Comparison of ENCODE assay signal across 11 cellular contexts in the genomic region with DNA sequence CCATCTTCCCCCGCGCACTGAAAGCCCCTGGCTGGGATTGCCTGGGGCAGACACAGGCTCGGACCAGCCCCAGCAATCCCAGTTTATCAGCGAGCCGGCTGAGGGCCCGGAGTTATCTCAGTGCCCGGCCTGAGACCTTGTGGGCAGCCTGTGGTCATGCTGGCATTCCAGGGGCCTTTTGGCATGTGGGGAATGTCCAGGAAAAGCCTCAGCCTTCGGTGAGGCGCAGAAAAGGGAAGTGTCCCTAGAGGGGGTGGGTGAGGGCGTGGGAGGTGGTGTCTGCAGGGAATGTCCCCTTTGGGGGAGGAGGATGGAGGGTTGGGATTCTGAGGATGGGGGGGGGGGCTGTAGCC. TPM values are rescaled to one million over a fixed set of nuclear protein-coding genes. Genes with fewer than 3 reads are reported as not detected.
A peak's percentile ranks its signal among the peaks of the same experiment; 100 is the strongest.
DNase-seq lines count a peak whose midpoint lies in the region; ATAC-seq and TF ChIP-seq lines count a peak whose summit lies in the region.
"Had no signal": no experiment of that assay in that cellular context is flagged by ENCODE, and none has a peak within 500 bp of the region (broad histone marks: within the 10 kb centered on the region; RNA-seq: fewer than 3 reads in every experiment).

No MANE protein-coding gene starts in this region.

- peaks cover 34% of the 10 kb centered on the region for H3K36me3 Mint-ChIP-seq in Caco-2 (ENCODE audit: insufficient read depth, unreplicated experiment)
- H3K36me3 Mint-ChIP-seq in neural crest cell (ENCODE audit: low read depth), result peaks cover 9% of the 10 kb centered on the region

- BruUV-seq in Caco-2 (replicated peaks; lab: Mats Ljungman, UMichigan) (no TSS peak), A673 (replicated peaks; lab: Mats Ljungman, UMichigan) (no TSS peak)

- H3K9me3 ChIP-seq in Caco-2, result no peaks in the 10 kb centered on the region
- H3K9me3 ChIP-seq in effector memory CD4-positive, alpha-beta T cell (ENCODE audit: control insufficient read depth, low read length), result no peaks in the 10 kb centered on the region
- H3K9me3 ChIP-seq in A673 (ENCODE audit: low read depth, low read length, poor library complexity, severe bottlenecking), result no peaks in the 10 kb centered on the region
- H3K9me3 ChIP-seq: neutrophil had no signal

- H3K27me3 ChIP-seq in Caco-2 (replicated peaks; ENCODE audit: control insufficient read depth, insufficient read depth, low read length) (no peaks in the 10 kb centered on the region), A673 (replicated peaks; ENCODE audit: insufficient read depth, low read depth, low read length, poor library complexity) (no peaks in the 10 kb centered on the region)
- peaks cover 30% of the 10 kb centered on the region for H3K27me3 ChIP-seq in effector memory CD4-positive, alpha-beta T cell (replicated peaks; ENCODE audit: control insufficient read depth, insufficient read depth, low read length, poor library complexity, severe bottlenecking)

- peak overlapping the region; percentile 88 for H3K4me3 Mint-ChIP-seq in Caco-2 (ENCODE audit: unreplicated experiment)
- H3K4me3 Mint-ChIP-seq in neural crest cell, result peak overlapping the region; percentile 74

- H3K36me3 ChIP-seq in Caco-2 (ENCODE audit: control insufficient read depth, insufficient read depth, low read length) (no peaks in the 10 kb centered on the region), A673 (ENCODE audit: insufficient read depth, low read length, poor library complexity, severe bottlenecking) (no peaks in the 10 kb centered on the region)
- H3K36me3 ChIP-seq in effector memory CD4-positive, alpha-beta T cell (ENCODE audit: control insufficient read depth, insufficient read depth, low read length), result no peaks in the 10 kb centered on the region
- H3K36me3 ChIP-seq: neutrophil had no signal

- POLR2A ChIA-PET in Caco-2 (lab: Charles Lee), result no interaction called here
- POLR2A ChIA-PET in A673 (lab: Charles Lee; ENCODE audit: low non-redundant PET), result no interaction called here

- DNase-seq in Caco-2, result peak; percentile 64 to 81
- peak; percentile 100 for DNase-seq in NCI-H226
- DNase-seq in neural crest cell (ENCODE audit: low read depth, low spot score), result no peak
- DNase-seq in mesenteric fat pad (ENCODE audit: low spot score), result no peak
- no peak for DNase-seq in effector memory CD4-positive, alpha-beta T cell
- DNase-seq in A673 (ENCODE audit: low spot score), result no peak

- CTCF ChIA-PET in Caco-2 (lab: Charles Lee) (no interaction called here), A673 (lab: Charles Lee) (no interaction called here)

- H3K4me3 ChIP-seq in Caco-2 (ENCODE audit: low read depth, low read length), result no peak overlapping the region
- H3K4me3 ChIP-seq in effector memory CD4-positive, alpha-beta T cell (ENCODE audit: insufficient read depth, low read depth, low read length, poor library complexity, severe bottlenecking), result no peak overlapping the region
- H3K4me3 ChIP-seq in A673 (ENCODE audit: low read depth, low read length, poor library complexity, severe bottlenecking), result no peak overlapping the region

- intact Hi-C loops in Caco-2 (cut with micrococcal nuclease; ENCODE audit: unreplicated experiment) (no loop called here), A673 (cut with micrococcal nuclease; ENCODE audit: unreplicated experiment) (no loop called here)

- peaks cover 9% of the 10 kb centered on the region for H3K4me1 Mint-ChIP-seq in Caco-2 (ENCODE audit: low read depth, unreplicated experiment)
- H3K4me1 Mint-ChIP-seq in neural crest cell, result peaks cover 27% of the 10 kb centered on the region

- TF ChIP-seq CTCF in Caco-2 (IDR thresholded peaks at IDR 0.05; ENCODE audit: insufficient read depth in 1 of 2, low read depth in 1 of 2, low read length in 1 of 2, severe bottlenecking in 1 of 2, unreplicated experiment in 1 of 2) (no peak), neural crest cell (conservative IDR thresholded peaks at IDR 0.05) (no peak), A673 (conservative IDR thresholded peaks at IDR 0.05; ENCODE audit: low read depth, low read length) (no peak)

- H3K9me3 Mint-ChIP-seq in Caco-2 (ENCODE audit: unreplicated experiment) (no peaks in the 10 kb centered on the region), neural crest cell (no peaks in the 10 kb centered on the region)
- H3K9me3 Mint-ChIP-seq: stimulated activated naive CD8-positive, alpha-beta T cell treated with anti-CD3 and anti-CD28 coated beads, Interleukin-15, Interleukin-2, amounts not matched to agents 100 ng/mL and 50 ng/mL, for 24 hours had no signal

- no peaks in the 10 kb centered on the region for H3K27me3 Mint-ChIP-seq in Caco-2 (ENCODE audit: insufficient read depth, unreplicated experiment)
- peaks cover 21% of the 10 kb centered on the region for H3K27me3 Mint-ChIP-seq in neural crest cell (ENCODE audit: low read depth)

- H3K27ac Mint-ChIP-seq in Caco-2 (ENCODE audit: unreplicated experiment) (no peak overlapping the region), neural crest cell (ENCODE audit: unreplicated experiment) (no peak overlapping the region)
- H3K27ac Mint-ChIP-seq: stimulated activated naive CD8-positive, alpha-beta T cell treated with anti-CD3 and anti-CD28 coated beads, Interleukin-15, Interleukin-2, amounts not matched to agents 100 ng/mL and 50 ng/mL, for 24 hours had no signal

- H3K27ac ChIP-seq in cingulate gyrus (ENCODE audit: low read depth, low read length) (peak overlapping the region; percentile 29), A673 (ENCODE audit: low read depth, low read length, poor library complexity, severe bottlenecking) (no peak overlapping the region)
- no peak overlapping the region for H3K27ac ChIP-seq in effector memory CD4-positive, alpha-beta T cell (ENCODE audit: insufficient read depth, low read length, poor library complexity, severe bottlenecking)
- H3K27ac ChIP-seq: neutrophil, SK-N-MC had no signal

- ATAC-seq in HG03442 (IDR thresholded peaks at IDR 0.05; ENCODE audit: unreplicated experiment), result no peak

- H3K4me1 ChIP-seq in Caco-2 (peaks cover 23% of the 10 kb centered on the region), A673 (ENCODE audit: insufficient read depth, low read length, poor library complexity, severe bottlenecking) (peaks cover 12% of the 10 kb centered on the region)
- peaks cover 43% of the 10 kb centered on the region for H3K4me1 ChIP-seq in effector memory CD4-positive, alpha-beta T cell (ENCODE audit: control insufficient read depth, insufficient read depth, low read length, poor library complexity, severe bottlenecking)

RNA-seq across cellular contexts. Expression of a gene that starts 1.1 kb away (rescaled TPM):
- total RNA-seq in Caco-2 (2022) (78.2 and 91.0 TPM in 2 replicates), neural crest cell (398 and 416 TPM in 2 replicates), mesenteric fat pad (43.1 TPM), A673 (2021) (475 and 479 TPM in 2 replicates)

Comparison
In these comparisons a context has a peak if more than half of its experiments do, and no peak if none do; other contexts are left out.
1. DNase-seq: peak in Caco-2 (2 of 2) and NCI-H226 (single experiment); none in neural crest cell (single experiment), mesenteric fat pad (single experiment), effector memory CD4-positive, alpha-beta T cell (0 of 3) and A673 (single experiment).